8 cellular contexts compared by ENCODE assay signal in the genomic region with DNA sequence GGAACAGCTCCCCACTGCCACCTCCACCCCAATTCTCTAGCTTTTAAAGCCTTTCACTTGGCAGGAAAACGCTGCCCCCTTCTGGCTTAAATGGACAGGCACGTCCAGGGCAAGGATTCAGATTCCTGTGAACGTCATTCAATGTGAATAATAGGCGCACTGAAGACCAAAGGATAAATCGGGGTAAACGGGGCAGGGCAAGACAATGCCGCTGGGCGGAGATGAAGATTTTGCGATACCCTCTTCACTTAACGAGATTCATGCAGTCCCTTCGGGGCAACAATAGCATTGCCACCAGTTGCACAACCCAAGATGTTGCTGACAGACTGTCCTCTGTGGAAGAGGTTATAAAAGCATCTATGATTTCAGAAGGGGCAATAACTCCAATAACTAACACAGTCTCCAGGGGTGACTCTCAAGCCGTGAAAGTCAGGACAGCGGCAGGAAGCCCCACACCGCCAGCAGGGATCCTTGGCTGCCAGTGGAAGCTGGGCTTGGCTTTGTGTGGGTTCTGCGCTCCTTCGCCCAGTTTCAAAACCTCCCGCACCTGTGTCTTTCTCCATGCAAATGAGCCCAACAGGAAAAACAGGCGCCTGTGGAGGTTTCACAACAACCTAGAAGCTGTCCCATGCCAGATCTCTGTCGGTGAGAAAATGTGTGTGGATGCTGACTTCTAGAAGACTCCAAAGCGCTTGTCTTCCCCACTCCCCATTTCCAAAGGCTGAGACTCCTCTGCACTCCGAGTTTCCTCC.
DNase-seq lines count a peak whose midpoint lies in the region; ATAC-seq, FAIRE-seq and TF ChIP-seq lines count a peak whose summit lies in the region.

No MANE protein-coding gene starts in this region.

- no peaks in the 10 kb centered on the region for H3K9me3 Mint-ChIP-seq in natural killer cell treated with Interleukin-12 subunit alpha and Interleukin-12 subunit beta and Interleukin-15 and Interleukin-18, amount 100 ng/mL, for 72 hours
- no peaks in the 10 kb centered on the region for H3K9me3 Mint-ChIP-seq in stimulated activated effector memory CD8-positive, alpha-beta T cell treated with anti-CD3 and anti-CD28 coated beads, Interleukin-12 subunit alpha, Interleukin-12 subunit beta, amount 100 ng/mL, for 72 hours

- POLR2A ChIA-PET in GM10248 (lab: Yijun Ruan, JAX): no interaction called here

- no peaks in the 10 kb centered on the region for H3K36me3 Mint-ChIP-seq in natural killer cell treated with Interleukin-12 subunit alpha and Interleukin-12 subunit beta and Interleukin-15 and Interleukin-18, amount 100 ng/mL, for 72 hours
- H3K36me3 Mint-ChIP-seq in stimulated activated effector memory CD8-positive, alpha-beta T cell treated with anti-CD3 and anti-CD28 coated beads, Interleukin-12 subunit alpha, Interleukin-12 subunit beta, amount 100 ng/mL, for 72 hours: no peaks in the 10 kb centered on the region

- CTCF ChIA-PET in GM10248 (lab: Yijun Ruan, JAX): interaction anchor here (0.8 to 2.6 kb wide), 6 partner anchors 9 to 424 kb away, joined by 3 to 10 read pairs (median 3); no protein-coding TSS in a partner anchor

- H3K4me1 Mint-ChIP-seq in natural killer cell treated with Interleukin-12 subunit alpha and Interleukin-12 subunit beta and Interleukin-15 and Interleukin-18, amount 100 ng/mL, for 72 hours (ENCODE audit: low read depth in 2 of 2): no peaks in the 10 kb centered on the region
- H3K4me1 Mint-ChIP-seq in stimulated activated effector memory CD8-positive, alpha-beta T cell treated with anti-CD3 and anti-CD28 coated beads, Interleukin-12 subunit alpha, Interleukin-12 subunit beta, amount 100 ng/mL, for 72 hours: no peaks in the 10 kb centered on the region

- DNase-seq in GM10248 (ENCODE audit: extremely low spot score) (peak; percentile 40), NCI-H82 treated with DMSO at 0.1 percent for 48 hours (lab: John Stamatoyannopoulos, UW; ENCODE audit: unreplicated experiment) (peak; percentile 4), dedifferentiated amniotic fluid mesenchymal stem cell (ENCODE audit: extremely low spot score) (peak; percentile 60), midbrain (lab: John Stamatoyannopoulos, UW) (peak; percentile 2)
- no peak for DNase-seq in natural killer cell treated with Interleukin-12 subunit alpha and Interleukin-12 subunit beta and Interleukin-15 and Interleukin-18, amount 100 ng/mL, for 72 hours (ENCODE audit: low spot score)
- no peak for DNase-seq in stimulated activated effector memory CD8-positive, alpha-beta T cell treated with anti-CD3 and anti-CD28 coated beads, Interleukin-12 subunit alpha, Interleukin-12 subunit beta, amount 100 ng/mL, for 72 hours (ENCODE audit: low spot score in 2 of 2)

- peak; percentile 45 for TF ChIP-seq CTCF in GM10248 (IDR thresholded peaks at IDR 0.05; ENCODE audit: control extremely low read depth, extremely low read depth, low read depth, missing control alignments)

- no peak overlapping the region for H3K4me3 Mint-ChIP-seq in natural killer cell treated with Interleukin-12 subunit alpha and Interleukin-12 subunit beta and Interleukin-15 and Interleukin-18, amount 100 ng/mL, for 72 hours
- no peak overlapping the region for H3K4me3 Mint-ChIP-seq in stimulated activated effector memory CD8-positive, alpha-beta T cell treated with anti-CD3 and anti-CD28 coated beads, Interleukin-12 subunit alpha, Interleukin-12 subunit beta, amount 100 ng/mL, for 72 hours

- peak; percentile 23 for FAIRE-seq in A204.1 (lab: Jason Lieb, UNC)

- peaks cover 33 to 38% of the 10 kb centered on the region in 2 donors for H3K27me3 Mint-ChIP-seq in natural killer cell treated with Interleukin-12 subunit alpha and Interleukin-12 subunit beta and Interleukin-15 and Interleukin-18, amount 100 ng/mL, for 72 hours

- H3K27ac Mint-ChIP-seq in natural killer cell treated with Interleukin-12 subunit alpha and Interleukin-12 subunit beta and Interleukin-15 and Interleukin-18, amount 100 ng/mL, for 72 hours: no peak overlapping the region
- H3K27ac Mint-ChIP-seq in stimulated activated effector memory CD8-positive, alpha-beta T cell treated with anti-CD3 and anti-CD28 coated beads, Interleukin-12 subunit alpha, Interleukin-12 subunit beta, amount 100 ng/mL, for 72 hours: no peak overlapping the region

- no peak for ATAC-seq in natural killer cell treated with Interleukin-12 subunit alpha and Interleukin-12 subunit beta and Interleukin-15 and Interleukin-18, amount 100 ng/mL, for 72 hours
- ATAC-seq in stimulated activated effector memory CD8-positive, alpha-beta T cell treated with anti-CD3 and anti-CD28 coated beads, Interleukin-12 subunit alpha, Interleukin-12 subunit beta, amount 100 ng/mL, for 72 hours: no peak
- no peak for ATAC-seq in GM21423 (IDR thresholded peaks at IDR 0.05; ENCODE audit: unreplicated experiment)

Comparison
In these comparisons a context has a peak if more than half of its experiments do, and no peak if none do; other contexts are left out.
1. DNase-seq: peak in GM10248 (single experiment), NCI-H82 treated with DMSO at 0.1 percent for 48 hours (single experiment), dedifferentiated amniotic fluid mesenchymal stem cell (single experiment) and midbrain (single experiment); none in natural killer cell treated with Interleukin-12 subunit alpha and Interleukin-12 subunit beta and Interleukin-15 and Interleukin-18, amount 100 ng/mL, for 72 hours (single experiment) and stimulated activated effector memory CD8-positive, alpha-beta T cell treated with anti-CD3 and anti-CD28 coated beads, Interleukin-12 subunit alpha, Interleukin-12 subunit beta, amount 100 ng/mL, for 72 hours (0 of 2).